In the genomic region with DNA sequence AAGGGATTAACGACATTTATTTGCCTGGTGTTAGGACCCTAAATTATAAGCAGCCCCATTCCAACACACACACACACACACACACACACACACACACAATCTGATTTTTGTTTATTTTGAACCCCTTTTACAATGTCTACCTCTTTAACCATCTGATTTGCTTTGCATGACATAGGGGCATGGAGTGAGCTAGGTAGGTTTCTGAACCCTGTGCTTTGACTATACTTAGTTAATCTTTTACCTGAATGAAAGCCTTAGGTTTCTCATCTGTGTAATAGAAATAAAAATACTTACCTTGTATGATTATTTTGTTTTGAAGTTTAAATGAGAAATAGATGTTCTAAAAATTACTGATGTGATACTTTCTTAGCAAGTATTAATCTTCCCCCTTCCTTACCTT, we compare ENCODE assay signal across 7 cellular contexts.
"Had no signal": no experiment of that assay in that cellular context is flagged by ENCODE, and none has a peak within 500 bp of the region (broad histone marks: within the 10 kb centered on the region; RNA-seq: fewer than 3 reads in every experiment).

No MANE protein-coding gene starts in this region.

- FAIRE-seq: G401.6, GM12878, GM12891, GM18507, GM19239 had no signal

- DNase-seq: GDM1, GF-D8 had no signal

- ATAC-seq: GM12878 had no signal

- H3K4me3 ChIP-seq: GM12878 had no signal
